In genomic region chr14:89519000-89519399, GRCh38 we compare ENCODE assay signal across 1 cellular context.
TF ChIP-seq lines count a peak whose summit lies in the region.

No MANE protein-coding gene starts in this region.

TF ChIP-seq in WTC11, 78 proteins besides CTCF, POLR2A, EP300 and RAD21 (continued from another document):
- no peak for TF ChIP-seq E2F1 (CRISPR knock-in tag; IDR thresholded peaks at IDR 0.05)
- TF ChIP-seq ZBTB21 (CRISPR knock-in tag; IDR thresholded peaks at IDR 0.05; ENCODE audit: borderline replicate concordance): no peak
- TF ChIP-seq ZNF232 (CRISPR knock-in tag; IDR thresholded peaks at IDR 0.05): no peak
